16 cellular contexts compared by ENCODE assay signal in the genomic region with DNA sequence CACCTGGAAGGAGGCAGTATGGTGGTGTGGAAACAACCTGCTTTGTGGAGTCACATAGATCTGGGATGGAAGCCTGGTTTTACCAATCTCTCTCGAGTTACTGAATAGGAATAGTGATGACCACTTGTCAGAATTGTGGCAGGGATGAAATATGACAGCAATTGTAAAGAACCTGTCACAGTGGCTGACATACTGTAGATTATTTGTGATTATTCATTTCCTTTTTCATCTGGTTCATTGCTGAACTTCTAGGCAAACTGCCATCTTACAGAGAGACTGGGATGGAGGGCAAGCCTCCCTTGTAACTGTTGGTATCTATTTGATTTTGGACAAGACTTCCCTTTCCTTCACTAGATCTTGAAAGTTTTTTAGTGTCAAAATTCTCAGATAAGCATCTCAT. TPM values are rescaled to one million over a fixed set of nuclear protein-coding genes. Genes with fewer than 3 reads are reported as not detected.
DNase-seq lines count a peak whose midpoint lies in the region; ATAC-seq and TF ChIP-seq lines count a peak whose summit lies in the region.
"Had no signal": no experiment of that assay in that cellular context is flagged by ENCODE, and none has a peak within 500 bp of the region (broad histone marks: within the 10 kb centered on the region; RNA-seq: fewer than 3 reads in every experiment).

No MANE protein-coding gene starts in this region.

- H3K4me1 ChIP-seq in BLaER1, result peaks cover 52% of the 10 kb centered on the region

- DNase-seq in HT1080 (ENCODE audit: low read depth), result peak; percentile 61
- DNase-seq in fibroblast of the aortic adventitia (ENCODE audit: low read depth), result peak; percentile 45
- DNase-seq in activated CD4-positive, alpha-beta T cell treated with anti-CD3 and anti-CD28 coated beads, Interleukin-2, amount 10 ng/mL, durations not matched to agents 7 days and 5 days, result no peak
- DNase-seq in glomerular visceral epithelial cell (ENCODE audit: extremely low spot score), result no peak
- DNase-seq in central memory CD4-positive, alpha-beta T cell, result no peak
- DNase-seq: DMS79, NCI-H1105, NCI-H2081, NCI-H510A, NCI-H748 treated with DMSO at 0.1 percent for 48 hours, OCI-M1 had no signal

- no peaks in the 10 kb centered on the region for H3K4me1 Mint-ChIP-seq in activated CD4-positive, alpha-beta T cell treated with anti-CD3 and anti-CD28 coated beads, Interleukin-2, amount 10 ng/mL, durations not matched to agents 7 days and 5 days

- peak; percentile 43 for ATAC-seq in SK-N-SH treated with all-trans-retinoic acid at 6 μM for 48 hours
- ATAC-seq: HCT116 had no signal

- no peaks in the 10 kb centered on the region for H3K36me3 Mint-ChIP-seq in activated CD4-positive, alpha-beta T cell treated with anti-CD3 and anti-CD28 coated beads, Interleukin-2, amount 10 ng/mL, durations not matched to agents 7 days and 5 days (ENCODE audit: low read depth)

- H3K27ac ChIP-seq in BLaER1, result no peak overlapping the region
- H3K27ac ChIP-seq: C4-2B, RWPE1 had no signal

- H3K27ac Mint-ChIP-seq in activated CD4-positive, alpha-beta T cell treated with anti-CD3 and anti-CD28 coated beads, Interleukin-2, amount 10 ng/mL, durations not matched to agents 7 days and 5 days, result no peak overlapping the region

- H3K36me3 ChIP-seq in BLaER1, result peaks cover 18% of the 10 kb centered on the region

- peaks cover 99% of the 10 kb centered on the region for H4K20me1 ChIP-seq in BLaER1

- H3K4me2 ChIP-seq in BLaER1, result peak overlapping the region; percentile 31; the same call in 1 of the 2 replicates

- peaks cover 19% of the 10 kb centered on the region for H3K27me3 Mint-ChIP-seq in activated CD4-positive, alpha-beta T cell treated with anti-CD3 and anti-CD28 coated beads, Interleukin-2, amount 10 ng/mL, durations not matched to agents 7 days and 5 days

- H3K9me3 ChIP-seq in BLaER1, result no peaks in the 10 kb centered on the region

- POLR2A ChIA-PET in activated CD4-positive, alpha-beta T cell treated with anti-CD3 and anti-CD28 coated beads, Interleukin-2, amount 10 ng/mL, durations not matched to agents 7 days and 5 days (lab: Charles Lee), result no interaction called here

- TF ChIP-seq CTCF in fibroblast of the aortic adventitia (IDR thresholded peaks at IDR 0.05; ENCODE audit: insufficient read depth, low read length), result no peak

- H3K9me3 Mint-ChIP-seq in activated CD4-positive, alpha-beta T cell treated with anti-CD3 and anti-CD28 coated beads, Interleukin-2, amount 10 ng/mL, durations not matched to agents 7 days and 5 days, result no peaks in the 10 kb centered on the region

- CTCF ChIA-PET in activated CD4-positive, alpha-beta T cell treated with anti-CD3 and anti-CD28 coated beads, Interleukin-2, amount 10 ng/mL, durations not matched to agents 7 days and 5 days (lab: Charles Lee), result no interaction called here

- H3K9ac ChIP-seq in BLaER1, result no peak overlapping the region

- no peaks in the 10 kb centered on the region for H3K27me3 ChIP-seq in BLaER1

- H3K4me3 ChIP-seq in BLaER1 (no peak overlapping the region), fibroblast of the aortic adventitia (ENCODE audit: low read depth, low read length) (no peak overlapping the region)

- H3K4me3 Mint-ChIP-seq in activated CD4-positive, alpha-beta T cell treated with anti-CD3 and anti-CD28 coated beads, Interleukin-2, amount 10 ng/mL, durations not matched to agents 7 days and 5 days, result no peak overlapping the region

TF ChIP-seq in SK-N-SH treated with all-trans-retinoic acid at 6 μM for 48 hours, 23 proteins besides CTCF, POLR2A, EP300 and RAD21:
- TF ChIP-seq ARNTL (CRISPR knock-in tag; IDR thresholded peaks at IDR 0.05; ENCODE audit: borderline replicate concordance, low read depth), result no peak
- TF ChIP-seq, protein P1, sequence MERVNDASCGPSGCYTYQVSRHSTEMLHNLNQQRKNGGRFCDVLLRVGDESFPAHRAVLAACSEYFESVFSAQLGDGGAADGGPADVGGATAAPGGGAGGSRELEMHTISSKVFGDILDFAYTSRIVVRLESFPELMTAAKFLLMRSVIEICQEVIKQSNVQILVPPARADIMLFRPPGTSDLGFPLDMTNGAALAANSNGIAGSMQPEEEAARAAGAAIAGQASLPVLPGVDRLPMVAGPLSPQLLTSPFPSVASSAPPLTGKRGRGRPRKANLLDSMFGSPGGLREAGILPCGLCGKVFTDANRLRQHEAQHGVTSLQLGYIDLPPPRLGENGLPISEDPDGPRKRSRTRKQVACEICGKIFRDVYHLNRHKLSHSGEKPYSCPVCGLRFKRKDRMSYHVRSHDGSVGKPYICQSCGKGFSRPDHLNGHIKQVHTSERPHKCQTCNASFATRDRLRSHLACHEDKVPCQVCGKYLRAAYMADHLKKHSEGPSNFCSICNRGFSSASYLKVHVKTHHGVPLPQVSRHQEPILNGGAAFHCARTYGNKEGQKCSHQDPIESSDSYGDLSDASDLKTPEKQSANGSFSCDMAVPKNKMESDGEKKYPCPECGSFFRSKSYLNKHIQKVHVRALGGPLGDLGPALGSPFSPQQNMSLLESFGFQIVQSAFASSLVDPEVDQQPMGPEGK (CRISPR knock-in tag; IDR thresholded peaks at IDR 0.05; ENCODE audit: borderline replicate concordance), result no peak
TF ChIP-seq in SK-N-SH treated with all-trans-retinoic acid at 6 μM for 48 hours: peak in this region for 0.

RNA-seq across cellular contexts. Expression of a gene that starts 42.0 kb away (rescaled TPM):
- total RNA-seq in HT1080 (2014; rRNA removed; shearing (Covaris generic)), result 40.1 and 42.6 TPM in 2 replicates
- 55.1 and 68.8 TPM in 2 replicates for polyA plus RNA-seq in HT1080 (2015; cell fraction: cytosol; rRNA removed)
- 165 and 190 TPM in 2 replicates for polyA plus RNA-seq in HT1080 (2015; cell fraction: nucleus; rRNA removed)
- 23.6 and 28.0 TPM in 2 replicates for total RNA-seq in fibroblast of the aortic adventitia (ENCODE audit: low replicate concordance)
- under 1 TPM; 0.46 to 0.64 TPM for total RNA-seq in activated CD4-positive, alpha-beta T cell treated with anti-CD3 and anti-CD28 coated beads, Interleukin-2, amount 10 ng/mL, durations not matched to agents 7 days and 5 days

Comparison
In these comparisons a context has a peak if more than half of its experiments do, and no peak if none do; other contexts are left out.
1. DNase-seq: peak in HT1080 (single experiment) and fibroblast of the aortic adventitia (single experiment); none in activated CD4-positive, alpha-beta T cell treated with anti-CD3 and anti-CD28 coated beads, Interleukin-2, amount 10 ng/mL, durations not matched to agents 7 days and 5 days (single experiment), glomerular visceral epithelial cell (single experiment) and central memory CD4-positive, alpha-beta T cell (single experiment).
2. RNA of a gene that starts 42.0 kb away (total RNA-seq): 40.1 to 42.6 TPM in HT1080 and 23.6 to 28.0 TPM in fibroblast of the aortic adventitia; 0.46 to 0.64 TPM in activated CD4-positive, alpha-beta T cell treated with anti-CD3 and anti-CD28 coated beads, Interleukin-2, amount 10 ng/mL, durations not matched to agents 7 days and 5 days; every median in the first group is over 10 times any median in the second.